26 cellular contexts compared by ENCODE assay signal in genomic region chr1:179007233-179007632, GRCh38.
"Had no signal": no experiment of that assay in that cellular context is flagged by ENCODE, and none has a peak within 500 bp of the region (broad histone marks: within the 10 kb centered on the region; RNA-seq: fewer than 3 reads in every experiment).

No MANE protein-coding gene starts in this region.

- H3K9me3 ChIP-seq: SJCRH30, SK-N-SH had no signal

- H3K4me3 ChIP-seq: SJCRH30 had no signal

- H3K4me2 ChIP-seq: SK-N-SH had no signal

- H3K27ac ChIP-seq: RWPE1, SJCRH30, WERI-Rb-1 had no signal

- H3K36me3 ChIP-seq: SJCRH30, WERI-Rb-1 had no signal

- H3K27me3 ChIP-seq: SJCRH30 had no signal

- ATAC-seq: activated CD4-positive, alpha-beta T cell treated with anti-CD3 and anti-CD28 coated beads for 36 hours; activated T-helper 17 cell treated with anti-CD3 and anti-CD28 coated beads, Interleukin-2, amount 50 U/mL, for 72 hours; Panc1 had no signal

- DNase-seq: activated CD4-positive, alpha-beta memory T cell treated with anti-CD3 and anti-CD28 coated beads, Interleukin-2, amount 10 ng/mL, durations not matched to agents 7 days and 5 days; activated CD4-positive, alpha-beta T cell treated with anti-CD3 and anti-CD28 coated beads for 36 hours; activated CD4-positive, alpha-beta T cell treated with anti-CD3 and anti-CD28 coated beads, Interleukin-2, amount 50 U/mL, for 1 hour; activated gamma-delta T cell; activated naive CD4-positive, alpha-beta T cell treated with anti-CD3 and anti-CD28 coated beads, Interleukin-2, amount 10 ng/mL, durations not matched to agents 7 days and 5 days; activated naive CD8-positive, alpha-beta T cell treated with anti-CD3 and anti-CD28 coated beads for 36 hours; activated T-cell treated with anti-CD3 and anti-CD28 coated beads for 4 hours; activated T-cell treated with anti-CD3 and anti-CD28 coated beads, Interleukin-2, amount 50 U/mL, for 48 hours; cerebellar nuclear complex; MM.1S; NCI-H1105; NCI-H1436; NCI-H1930; NCI-H2171; NCI-H226; NCI-H510A; NCI-H526 treated with DMSO at 0.1 percent for 48 hours; NCI-H82; Right ventricle myocardium superior; SJCRH30; SK-N-SH; T-helper 1 cell; WERI-Rb-1 had no signal

- H3K4me1 ChIP-seq: SJCRH30 had no signal
